ENCODE assay signal across 28 cellular contexts in the genomic region with DNA sequence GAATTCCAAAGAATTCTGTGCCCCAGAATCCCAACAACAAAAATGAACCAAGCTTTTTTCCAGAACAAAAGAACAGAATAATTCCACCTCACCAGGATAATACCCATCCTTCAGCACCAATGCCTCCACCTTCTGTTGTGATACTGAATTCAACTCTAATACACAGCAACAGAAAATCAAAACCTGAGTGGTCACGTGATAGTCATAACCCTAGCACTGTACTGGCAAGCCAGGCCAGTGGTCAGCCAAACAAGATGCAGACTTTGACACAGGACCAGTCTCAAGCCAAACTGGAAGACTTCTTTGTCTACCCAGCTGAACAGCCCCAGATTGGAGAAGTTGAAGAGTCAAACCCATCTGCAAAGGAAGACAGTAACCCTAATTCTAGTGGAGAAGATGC.
"Had no signal": no experiment of that assay in that cellular context is flagged by ENCODE, and none has a peak within 500 bp of the region (broad histone marks: within the 10 kb centered on the region; RNA-seq: fewer than 3 reads in every experiment).

No MANE protein-coding gene starts in this region.

- H3K9ac ChIP-seq: neural progenitor cell, parathyroid adenoma had no signal

- H3K9me3 ChIP-seq: ovary, psoas muscle, suprapubic skin, testis, tibial artery, transverse colon, upper lobe of right lung, uterus had no signal

- H3K4me3 ChIP-seq: neural progenitor cell, ovary, psoas muscle, skin epidermis, smooth muscle cell, spleen, suprapubic skin, testis, tibial artery, transverse colon, upper lobe of right lung, uterus had no signal

- DNase-seq: natural killer cell; occipital lobe; ovary; posterior cingulate gyrus; psoas muscle; right cardiac atrium; spleen; stimulated activated CD4-positive, alpha-beta T cell treated with anti-CD3 and anti-CD28 coated beads, Interleukin-12 subunit alpha, Interleukin-12 subunit beta, amount 100 ng/mL, for 4 hours; stimulated activated CD4-positive, alpha-beta T cell treated with anti-CD3 and anti-CD28 coated beads, Interleukin-1b, Interleukin-23, amount 100 ng/mL, for 48 hours; stimulated activated CD4-positive, alpha-beta T cell treated with anti-CD3 and anti-CD28 coated beads, Interleukin-4, amount 100 ng/mL, for 1 hour; stimulated activated CD4-positive, alpha-beta T cell treated with anti-CD3 and anti-CD28 coated beads, Interleukin-4, amount 100 ng/mL, for 4 hours; stimulated activated CD8-positive, alpha-beta memory T cell treated with anti-CD3 and anti-CD28 coated beads, Interleukin-4, amount 100 ng/mL, for 48 hours; stimulated activated naive CD4-positive, alpha-beta T cell; stimulated activated naive CD8-positive, alpha-beta T cell treated with anti-CD3 and anti-CD28 coated beads, Interleukin-15, amount 100 ng/mL, for 72 hours; stimulated activated naive CD8-positive, alpha-beta T cell treated with anti-CD3 and anti-CD28 coated beads, Interleukin-15, Interleukin-2, amounts not matched to agents 100 U/mL and 50 U/mL, for 24 hours; substantia nigra; testis; tibial artery; transverse colon; upper lobe of right lung; uterus had no signal

- ATAC-seq: natural killer cell; psoas muscle; right cardiac atrium; sciatic nerve; stimulated activated memory B cell treated with anti-CD40 and anti-IgM and Interleukin-4, amounts not matched to agents 10 μg/mL and 1 μg/mL and 100 μg/mL, for 72 hours; stimulated activated naive CD8-positive, alpha-beta T cell treated with anti-CD3 and anti-CD28 coated beads, Interleukin-15, amount 100 ng/mL, for 72 hours; stimulated activated naive CD8-positive, alpha-beta T cell treated with anti-CD3 and anti-CD28 coated beads, Interleukin-15, Interleukin-2, amounts not matched to agents 100 U/mL and 50 U/mL, for 24 hours; upper lobe of right lung had no signal

- H3K27ac ChIP-seq: neural progenitor cell, ovary, parathyroid adenoma, psoas muscle, skin epidermis, spleen, suprapubic skin, testis, tibial artery, transverse colon, upper lobe of right lung, uterus had no signal

- H3K4me1 ChIP-seq: neural progenitor cell, parathyroid adenoma, psoas muscle, suprapubic skin, testis, tibial artery, transverse colon, upper lobe of right lung, uterus had no signal

- H3K27me3 ChIP-seq: neural progenitor cell, ovary, spleen, suprapubic skin, testis, tibial artery, transverse colon, upper lobe of right lung, uterus had no signal

- H2AFZ ChIP-seq: neural progenitor cell, parathyroid adenoma had no signal

- H3K36me3 ChIP-seq: neural progenitor cell, ovary, spleen, suprapubic skin, tibial artery, transverse colon, upper lobe of right lung, uterus had no signal

- H3K4me2 ChIP-seq: neural progenitor cell, smooth muscle cell had no signal

- H3K79me2 ChIP-seq: parathyroid adenoma had no signal
